17 cellular contexts compared by ENCODE assay signal in the genomic region with DNA sequence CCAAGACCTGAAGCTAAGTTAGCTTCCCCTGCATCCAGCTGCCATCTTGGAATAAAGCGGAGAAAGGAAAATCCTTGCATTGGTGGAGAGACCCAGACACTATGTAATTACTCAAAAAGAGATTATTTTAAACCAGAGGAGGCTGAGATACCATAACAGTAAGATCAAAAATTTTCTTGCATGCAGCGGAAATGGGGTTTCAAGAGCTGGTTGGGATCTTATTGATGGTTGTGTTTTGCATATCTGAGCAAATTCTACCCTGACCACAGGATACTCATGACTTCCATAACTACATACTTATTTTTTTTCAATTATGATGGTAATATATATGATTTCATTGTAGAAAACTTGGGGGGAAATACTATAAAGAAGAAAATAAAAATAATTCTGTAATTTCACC.
"Had no signal": no experiment of that assay in that cellular context is flagged by ENCODE, and none has a peak within 500 bp of the region (broad histone marks: within the 10 kb centered on the region; RNA-seq: fewer than 3 reads in every experiment).

No MANE protein-coding gene starts in this region.

- ATAC-seq: gastrocnemius medialis; right cardiac atrium; stimulated activated memory B cell treated with anti-CD40 and anti-IgM and Interleukin-4, amounts not matched to agents 10 μg/mL and 1 μg/mL and 100 μg/mL, for 72 hours had no signal

- H3K36me3 Mint-ChIP-seq: memory B cell; natural killer cell treated with Interleukin-12 subunit alpha and Interleukin-12 subunit beta and Interleukin-15 and Interleukin-18, amount 100 ng/mL, for 72 hours; stimulated activated memory B cell treated with anti-CD40 and anti-IgM and Interleukin-4, amounts not matched to agents 10 μg/mL and 1 μg/mL and 100 μg/mL, for 72 hours had no signal

- H3K27ac ChIP-seq: coronary artery, gastrocnemius medialis, left ventricle myocardium inferior, SJCRH30, upper lobe of left lung had no signal

- H3K27me3 ChIP-seq: gastrocnemius medialis, SJCRH30, upper lobe of left lung had no signal

- H3K9me3 ChIP-seq: gastrocnemius medialis, left ventricle myocardium inferior, SJCRH30, upper lobe of left lung had no signal

- H3K4me3 Mint-ChIP-seq: memory B cell; natural killer cell treated with Interleukin-12 subunit alpha and Interleukin-12 subunit beta and Interleukin-15 and Interleukin-18, amount 100 ng/mL, for 72 hours; stimulated activated memory B cell treated with anti-CD40 and anti-IgM and Interleukin-4, amounts not matched to agents 10 μg/mL and 1 μg/mL and 100 μg/mL, for 72 hours had no signal

- H3K9me3 Mint-ChIP-seq: memory B cell; natural killer cell treated with Interleukin-12 subunit alpha and Interleukin-12 subunit beta and Interleukin-15 and Interleukin-18, amount 100 ng/mL, for 72 hours; stimulated activated memory B cell treated with anti-CD40 and anti-IgM and Interleukin-4, amounts not matched to agents 10 μg/mL and 1 μg/mL and 100 μg/mL, for 72 hours had no signal

- H3K4me1 ChIP-seq: SJCRH30 had no signal

- H3K27ac Mint-ChIP-seq: memory B cell; natural killer cell treated with Interleukin-12 subunit alpha and Interleukin-12 subunit beta and Interleukin-15 and Interleukin-18, amount 100 ng/mL, for 72 hours; progenitor cell of endocrine pancreas; stimulated activated memory B cell treated with anti-CD40 and anti-IgM and Interleukin-4, amounts not matched to agents 10 μg/mL and 1 μg/mL and 100 μg/mL, for 72 hours had no signal

- DNase-seq: activated CD8-positive, alpha-beta memory T cell treated with anti-CD3 and anti-CD28 coated beads, Interleukin-2, amount 50 U/mL, for 4 hours; activated gamma-delta T cell; caudate nucleus; effector memory CD4-positive, alpha-beta T cell; gastrocnemius medialis; left ventricle myocardium inferior; occipital lobe; right cardiac atrium; SJCRH30; small intestine; T-helper 9 cell; upper lobe of left lung had no signal

- H3K4me3 ChIP-seq: coronary artery, gastrocnemius medialis, left ventricle myocardium inferior, SJCRH30, upper lobe of left lung had no signal

- H3K36me3 ChIP-seq: gastrocnemius medialis, left ventricle myocardium inferior, SJCRH30, upper lobe of left lung had no signal
